In the genomic region with DNA sequence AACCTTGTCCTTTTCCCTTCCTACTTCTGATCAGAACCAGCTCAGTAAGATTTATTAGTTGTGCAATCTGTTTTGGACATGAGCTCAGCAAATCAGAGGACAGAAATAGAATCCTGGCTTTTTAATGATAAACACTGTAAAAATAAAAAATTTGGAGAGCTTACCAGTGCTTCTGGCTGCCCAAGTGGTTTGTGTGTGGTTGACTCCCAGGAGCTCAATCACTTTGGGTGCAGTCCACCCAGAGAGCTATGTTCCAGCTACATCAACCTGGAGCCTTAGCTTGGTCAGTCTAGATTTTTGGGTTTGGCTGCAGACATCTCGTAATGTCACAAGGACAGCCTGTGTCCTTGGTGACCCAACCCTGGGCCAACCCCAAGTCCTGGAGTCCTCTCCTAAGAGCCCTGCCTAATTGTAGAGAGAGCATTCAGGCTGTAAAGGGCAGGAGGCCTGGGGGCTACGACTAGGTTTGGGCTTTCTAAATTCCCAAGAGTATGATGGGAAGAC, we compare ENCODE assay signal across 1 cellular context.
TF ChIP-seq lines count a peak whose summit lies in the region.

No MANE protein-coding gene starts in this region.

TF ChIP-seq in GM12878, 131 proteins besides CTCF, POLR2A, EP300 and RAD21 (continued from another document):
- TF ChIP-seq CBX5 (IDR thresholded peaks at IDR 0.05; ENCODE audit: low read depth) (no peak), ATF7 (IDR thresholded peaks at IDR 0.05; ENCODE audit: low read depth) (no peak), CHD1 (IDR thresholded peaks at IDR 0.05; ENCODE audit: low read depth, low read length) (no peak), PAX8 (IDR thresholded peaks at IDR 0.05) (no peak), RB1 (IDR thresholded peaks at IDR 0.05; ENCODE audit: borderline replicate concordance) (no peak), ZBED1 (IDR thresholded peaks at IDR 0.05; ENCODE audit: borderline replicate concordance) (no peak), BACH1 (IDR thresholded peaks at IDR 0.05; ENCODE audit: borderline replicate concordance) (no peak), NFYA (IDR thresholded peaks at IDR 0.05; ENCODE audit: borderline replicate concordance, low read depth, low read length) (no peak), NR2C1 (IDR thresholded peaks at IDR 0.05) (no peak)
- TF ChIP-seq, protein P1, sequence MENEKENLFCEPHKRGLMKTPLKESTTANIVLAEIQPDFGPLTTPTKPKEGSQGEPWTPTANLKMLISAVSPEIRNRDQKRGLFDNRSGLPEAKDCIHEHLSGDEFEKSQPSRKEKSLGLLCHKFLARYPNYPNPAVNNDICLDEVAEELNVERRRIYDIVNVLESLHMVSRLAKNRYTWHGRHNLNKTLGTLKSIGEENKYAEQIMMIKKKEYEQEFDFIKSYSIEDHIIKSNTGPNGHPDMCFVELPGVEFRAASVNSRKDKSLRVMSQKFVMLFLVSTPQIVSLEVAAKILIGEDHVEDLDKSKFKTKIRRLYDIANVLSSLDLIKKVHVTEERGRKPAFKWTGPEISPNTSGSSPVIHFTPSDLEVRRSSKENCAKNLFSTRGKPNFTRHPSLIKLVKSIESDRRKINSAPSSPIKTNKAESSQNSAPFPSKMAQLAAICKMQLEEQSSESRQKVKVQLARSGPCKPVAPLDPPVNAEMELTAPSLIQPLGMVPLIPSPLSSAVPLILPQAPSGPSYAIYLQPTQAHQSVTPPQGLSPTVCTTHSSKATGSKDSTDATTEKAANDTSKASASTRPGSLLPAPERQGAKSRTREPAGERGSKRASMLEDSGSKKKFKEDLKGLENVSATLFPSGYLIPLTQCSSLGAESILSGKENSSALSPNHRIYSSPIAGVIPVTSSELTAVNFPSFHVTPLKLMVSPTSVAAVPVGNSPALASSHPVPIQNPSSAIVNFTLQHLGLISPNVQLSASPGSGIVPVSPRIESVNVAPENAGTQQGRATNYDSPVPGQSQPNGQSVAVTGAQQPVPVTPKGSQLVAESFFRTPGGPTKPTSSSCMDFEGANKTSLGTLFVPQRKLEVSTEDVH (IDR thresholded peaks at IDR 0.05; ENCODE audit: low read depth, partially characterized antibody): no peak
- TF ChIP-seq, protein P2, sequence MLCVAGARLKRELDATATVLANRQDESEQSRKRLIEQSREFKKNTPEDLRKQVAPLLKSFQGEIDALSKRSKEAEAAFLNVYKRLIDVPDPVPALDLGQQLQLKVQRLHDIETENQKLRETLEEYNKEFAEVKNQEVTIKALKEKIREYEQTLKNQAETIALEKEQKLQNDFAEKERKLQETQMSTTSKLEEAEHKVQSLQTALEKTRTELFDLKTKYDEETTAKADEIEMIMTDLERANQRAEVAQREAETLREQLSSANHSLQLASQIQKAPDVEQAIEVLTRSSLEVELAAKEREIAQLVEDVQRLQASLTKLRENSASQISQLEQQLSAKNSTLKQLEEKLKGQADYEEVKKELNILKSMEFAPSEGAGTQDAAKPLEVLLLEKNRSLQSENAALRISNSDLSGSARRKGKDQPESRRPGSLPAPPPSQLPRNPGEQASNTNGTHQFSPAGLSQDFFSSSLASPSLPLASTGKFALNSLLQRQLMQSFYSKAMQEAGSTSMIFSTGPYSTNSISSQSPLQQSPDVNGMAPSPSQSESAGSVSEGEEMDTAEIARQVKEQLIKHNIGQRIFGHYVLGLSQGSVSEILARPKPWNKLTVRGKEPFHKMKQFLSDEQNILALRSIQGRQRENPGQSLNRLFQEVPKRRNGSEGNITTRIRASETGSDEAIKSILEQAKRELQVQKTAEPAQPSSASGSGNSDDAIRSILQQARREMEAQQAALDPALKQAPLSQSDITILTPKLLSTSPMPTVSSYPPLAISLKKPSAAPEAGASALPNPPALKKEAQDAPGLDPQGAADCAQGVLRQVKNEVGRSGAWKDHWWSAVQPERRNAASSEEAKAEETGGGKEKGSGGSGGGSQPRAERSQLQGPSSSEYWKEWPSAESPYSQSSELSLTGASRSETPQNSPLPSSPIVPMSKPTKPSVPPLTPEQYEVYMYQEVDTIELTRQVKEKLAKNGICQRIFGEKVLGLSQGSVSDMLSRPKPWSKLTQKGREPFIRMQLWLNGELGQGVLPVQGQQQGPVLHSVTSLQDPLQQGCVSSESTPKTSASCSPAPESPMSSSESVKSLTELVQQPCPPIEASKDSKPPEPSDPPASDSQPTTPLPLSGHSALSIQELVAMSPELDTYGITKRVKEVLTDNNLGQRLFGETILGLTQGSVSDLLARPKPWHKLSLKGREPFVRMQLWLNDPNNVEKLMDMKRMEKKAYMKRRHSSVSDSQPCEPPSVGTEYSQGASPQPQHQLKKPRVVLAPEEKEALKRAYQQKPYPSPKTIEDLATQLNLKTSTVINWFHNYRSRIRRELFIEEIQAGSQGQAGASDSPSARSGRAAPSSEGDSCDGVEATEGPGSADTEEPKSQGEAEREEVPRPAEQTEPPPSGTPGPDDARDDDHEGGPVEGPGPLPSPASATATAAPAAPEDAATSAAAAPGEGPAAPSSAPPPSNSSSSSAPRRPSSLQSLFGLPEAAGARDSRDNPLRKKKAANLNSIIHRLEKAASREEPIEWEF (IDR thresholded peaks at IDR 0.05; ENCODE audit: insufficient replicate concordance, low read depth, low read length): no peak
- TF ChIP-seq, protein P3, sequence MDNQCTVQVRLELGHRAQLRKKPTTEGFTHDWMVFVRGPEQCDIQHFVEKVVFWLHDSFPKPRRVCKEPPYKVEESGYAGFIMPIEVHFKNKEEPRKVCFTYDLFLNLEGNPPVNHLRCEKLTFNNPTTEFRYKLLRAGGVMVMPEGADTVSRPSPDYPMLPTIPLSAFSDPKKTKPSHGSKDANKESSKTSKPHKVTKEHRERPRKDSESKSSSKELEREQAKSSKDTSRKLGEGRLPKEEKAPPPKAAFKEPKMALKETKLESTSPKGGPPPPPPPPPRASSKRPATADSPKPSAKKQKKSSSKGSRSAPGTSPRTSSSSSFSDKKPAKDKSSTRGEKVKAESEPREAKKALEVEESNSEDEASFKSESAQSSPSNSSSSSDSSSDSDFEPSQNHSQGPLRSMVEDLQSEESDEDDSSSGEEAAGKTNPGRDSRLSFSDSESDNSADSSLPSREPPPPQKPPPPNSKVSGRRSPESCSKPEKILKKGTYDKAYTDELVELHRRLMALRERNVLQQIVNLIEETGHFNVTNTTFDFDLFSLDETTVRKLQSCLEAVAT (IDR thresholded peaks at IDR 0.05): no peak
- TF ChIP-seq, protein P4, sequence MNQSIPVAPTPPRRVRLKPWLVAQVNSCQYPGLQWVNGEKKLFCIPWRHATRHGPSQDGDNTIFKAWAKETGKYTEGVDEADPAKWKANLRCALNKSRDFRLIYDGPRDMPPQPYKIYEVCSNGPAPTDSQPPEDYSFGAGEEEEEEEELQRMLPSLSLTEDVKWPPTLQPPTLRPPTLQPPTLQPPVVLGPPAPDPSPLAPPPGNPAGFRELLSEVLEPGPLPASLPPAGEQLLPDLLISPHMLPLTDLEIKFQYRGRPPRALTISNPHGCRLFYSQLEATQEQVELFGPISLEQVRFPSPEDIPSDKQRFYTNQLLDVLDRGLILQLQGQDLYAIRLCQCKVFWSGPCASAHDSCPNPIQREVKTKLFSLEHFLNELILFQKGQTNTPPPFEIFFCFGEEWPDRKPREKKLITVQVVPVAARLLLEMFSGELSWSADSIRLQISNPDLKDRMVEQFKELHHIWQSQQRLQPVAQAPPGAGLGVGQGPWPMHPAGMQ (IDR thresholded peaks at IDR 0.05; ENCODE audit: borderline replicate concordance): no peak
- TF ChIP-seq, protein P5, sequence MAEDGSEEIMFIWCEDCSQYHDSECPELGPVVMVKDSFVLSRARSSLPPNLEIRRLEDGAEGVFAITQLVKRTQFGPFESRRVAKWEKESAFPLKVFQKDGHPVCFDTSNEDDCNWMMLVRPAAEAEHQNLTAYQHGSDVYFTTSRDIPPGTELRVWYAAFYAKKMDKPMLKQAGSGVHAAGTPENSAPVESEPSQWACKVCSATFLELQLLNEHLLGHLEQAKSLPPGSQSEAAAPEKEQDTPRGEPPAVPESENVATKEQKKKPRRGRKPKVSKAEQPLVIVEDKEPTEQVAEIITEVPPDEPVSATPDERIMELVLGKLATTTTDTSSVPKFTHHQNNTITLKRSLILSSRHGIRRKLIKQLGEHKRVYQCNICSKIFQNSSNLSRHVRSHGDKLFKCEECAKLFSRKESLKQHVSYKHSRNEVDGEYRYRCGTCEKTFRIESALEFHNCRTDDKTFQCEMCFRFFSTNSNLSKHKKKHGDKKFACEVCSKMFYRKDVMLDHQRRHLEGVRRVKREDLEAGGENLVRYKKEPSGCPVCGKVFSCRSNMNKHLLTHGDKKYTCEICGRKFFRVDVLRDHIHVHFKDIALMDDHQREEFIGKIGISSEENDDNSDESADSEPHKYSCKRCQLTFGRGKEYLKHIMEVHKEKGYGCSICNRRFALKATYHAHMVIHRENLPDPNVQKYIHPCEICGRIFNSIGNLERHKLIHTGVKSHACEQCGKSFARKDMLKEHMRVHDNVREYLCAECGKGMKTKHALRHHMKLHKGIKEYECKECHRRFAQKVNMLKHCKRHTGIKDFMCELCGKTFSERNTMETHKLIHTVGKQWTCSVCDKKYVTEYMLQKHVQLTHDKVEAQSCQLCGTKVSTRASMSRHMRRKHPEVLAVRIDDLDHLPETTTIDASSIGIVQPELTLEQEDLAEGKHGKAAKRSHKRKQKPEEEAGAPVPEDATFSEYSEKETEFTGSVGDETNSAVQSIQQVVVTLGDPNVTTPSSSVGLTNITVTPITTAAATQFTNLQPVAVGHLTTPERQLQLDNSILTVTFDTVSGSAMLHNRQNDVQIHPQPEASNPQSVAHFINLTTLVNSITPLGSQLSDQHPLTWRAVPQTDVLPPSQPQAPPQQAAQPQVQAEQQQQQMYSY (CRISPR knock-in tag; IDR thresholded peaks at IDR 0.05): no peak
- TF ChIP-seq, protein P6, sequence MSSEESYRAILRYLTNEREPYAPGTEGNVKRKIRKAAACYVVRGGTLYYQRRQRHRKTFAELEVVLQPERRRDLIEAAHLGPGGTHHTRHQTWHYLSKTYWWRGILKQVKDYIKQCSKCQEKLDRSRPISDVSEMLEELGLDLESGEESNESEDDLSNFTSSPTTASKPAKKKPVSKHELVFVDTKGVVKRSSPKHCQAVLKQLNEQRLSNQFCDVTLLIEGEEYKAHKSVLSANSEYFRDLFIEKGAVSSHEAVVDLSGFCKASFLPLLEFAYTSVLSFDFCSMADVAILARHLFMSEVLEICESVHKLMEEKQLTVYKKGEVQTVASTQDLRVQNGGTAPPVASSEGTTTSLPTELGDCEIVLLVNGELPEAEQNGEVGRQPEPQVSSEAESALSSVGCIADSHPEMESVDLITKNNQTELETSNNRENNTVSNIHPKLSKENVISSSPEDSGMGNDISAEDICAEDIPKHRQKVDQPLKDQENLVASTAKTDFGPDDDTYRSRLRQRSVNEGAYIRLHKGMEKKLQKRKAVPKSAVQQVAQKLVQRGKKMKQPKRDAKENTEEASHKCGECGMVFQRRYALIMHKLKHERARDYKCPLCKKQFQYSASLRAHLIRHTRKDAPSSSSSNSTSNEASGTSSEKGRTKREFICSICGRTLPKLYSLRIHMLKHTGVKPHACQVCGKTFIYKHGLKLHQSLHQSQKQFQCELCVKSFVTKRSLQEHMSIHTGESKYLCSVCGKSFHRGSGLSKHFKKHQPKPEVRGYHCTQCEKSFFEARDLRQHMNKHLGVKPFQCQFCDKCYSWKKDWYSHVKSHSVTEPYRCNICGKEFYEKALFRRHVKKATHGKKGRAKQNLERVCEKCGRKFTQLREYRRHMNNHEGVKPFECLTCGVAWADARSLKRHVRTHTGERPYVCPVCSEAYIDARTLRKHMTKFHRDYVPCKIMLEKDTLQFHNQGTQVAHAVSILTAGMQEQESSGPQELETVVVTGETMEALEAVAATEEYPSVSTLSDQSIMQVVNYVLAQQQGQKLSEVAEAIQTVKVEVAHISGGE (CRISPR knock-in tag; IDR thresholded peaks at IDR 0.05): no peak
